In genomic region chr14:54627325-54627717, GRCh38 we compare ENCODE assay signal across 8 cellular contexts.
DNase-seq lines count a peak whose midpoint lies in the region; ATAC-seq and TF ChIP-seq lines count a peak whose summit lies in the region.

No MANE protein-coding gene starts in this region.

- H3K27me3 ChIP-seq in colonic mucosa, result no peaks in the 10 kb centered on the region
- no peaks in the 10 kb centered on the region for H3K27me3 ChIP-seq in neural progenitor cell

- peak overlapping the region; percentile 67 for H3K4me3 Mint-ChIP-seq in activated T-cell treated with anti-CD3 and anti-CD28 coated beads, Interleukin-2, amount 50 U/mL, for 4 hours
- peak overlapping the region; percentile 64 for H3K4me3 Mint-ChIP-seq in neural progenitor cell

- H3K9me3 ChIP-seq in colonic mucosa (no peaks in the 10 kb centered on the region), neural progenitor cell (ENCODE audit: low read depth) (no peaks in the 10 kb centered on the region)

- H2AFZ ChIP-seq in neural progenitor cell (replicated peaks), result peak overlapping the region; percentile 7

- H3K4me2 ChIP-seq in neural progenitor cell, result peak overlapping the region; percentile 45

- no peak overlapping the region for H3K4me3 ChIP-seq in colonic mucosa
- no peak overlapping the region for H3K4me3 ChIP-seq in neural progenitor cell

- no peaks in the 10 kb centered on the region for H3K36me3 ChIP-seq in colonic mucosa
- no peaks in the 10 kb centered on the region for H3K36me3 ChIP-seq in neural progenitor cell

- no peak for DNase-seq in activated T-cell treated with anti-CD3 and anti-CD28 coated beads, Interleukin-2, amount 50 U/mL, for 4 hours
- no peak for DNase-seq in activated T-cell treated with anti-CD3 and anti-CD28 coated beads, Interleukin-2, amount 50 U/mL, for 1 hour
- DNase-seq in colonic mucosa, result no peak
- no peak for DNase-seq in neural progenitor cell (ENCODE audit: low spot score)
- no peak for DNase-seq in ureter (ENCODE audit: low spot score)
- DNase-seq in D341Med (ENCODE audit: low spot score), result no peak
- no peak for DNase-seq in DMS79 (lab: John Stamatoyannopoulos, UW)

- peaks cover 1% of the 10 kb centered on the region for H3K9me3 Mint-ChIP-seq in activated T-cell treated with anti-CD3 and anti-CD28 coated beads, Interleukin-2, amount 50 U/mL, for 4 hours
- H3K9me3 Mint-ChIP-seq in neural progenitor cell, result no peaks in the 10 kb centered on the region

- no peaks in the 10 kb centered on the region for H3K79me2 ChIP-seq in neural progenitor cell (ENCODE audit: low read depth)

- H3F3A ChIP-seq in neural progenitor cell (ENCODE audit: low read depth), result peaks cover 4% of the 10 kb centered on the region

- H3K27me3 Mint-ChIP-seq in activated T-cell treated with anti-CD3 and anti-CD28 coated beads, Interleukin-2, amount 50 U/mL, for 4 hours (ENCODE audit: low read depth), result no peaks in the 10 kb centered on the region
- H3K27me3 Mint-ChIP-seq in neural progenitor cell (ENCODE audit: insufficient read depth, low read depth), result no peaks in the 10 kb centered on the region

- peaks cover 52% of the 10 kb centered on the region for H3K4me1 Mint-ChIP-seq in activated T-cell treated with anti-CD3 and anti-CD28 coated beads, Interleukin-2, amount 50 U/mL, for 4 hours (ENCODE audit: low read depth)
- H3K4me1 Mint-ChIP-seq in neural progenitor cell, result peaks cover 38% of the 10 kb centered on the region

- intact Hi-C loops in colonic mucosa (cut with DNase I), result no loop called here

- no peaks in the 10 kb centered on the region for H4K20me1 ChIP-seq in neural progenitor cell (ENCODE audit: low read depth)

- no peak for TF ChIP-seq CTCF in colonic mucosa (IDR thresholded peaks at IDR 0.05)
- no peak for TF ChIP-seq CTCF in neural progenitor cell (IDR thresholded peaks at IDR 0.05)

- H3K9ac ChIP-seq in colonic mucosa (ENCODE audit: low read depth in 2 of 2, low read length in 2 of 2), result peak overlapping the region in 1 of 2 donors; percentile 22
- H3K9ac ChIP-seq in neural progenitor cell, result no peak overlapping the region

- H3K27ac ChIP-seq in colonic mucosa, result peak overlapping the region; percentile 78
- no peak overlapping the region for H3K27ac ChIP-seq in neural progenitor cell

- peak; percentile 41 to 49 for ATAC-seq in activated T-cell treated with anti-CD3 and anti-CD28 coated beads, Interleukin-2, amount 50 U/mL, for 4 hours
- ATAC-seq in HG03342 (IDR thresholded peaks at IDR 0.05; ENCODE audit: unreplicated experiment), result peak; percentile 37

- H3K36me3 Mint-ChIP-seq in activated T-cell treated with anti-CD3 and anti-CD28 coated beads, Interleukin-2, amount 50 U/mL, for 4 hours (ENCODE audit: insufficient read depth), result no peaks in the 10 kb centered on the region
- H3K36me3 Mint-ChIP-seq in neural progenitor cell, result no peaks in the 10 kb centered on the region

- H3K27ac Mint-ChIP-seq in neural progenitor cell, result peak overlapping the region; percentile 98

- no peaks in the 10 kb centered on the region for H3K4me1 ChIP-seq in colonic mucosa
- H3K4me1 ChIP-seq in neural progenitor cell, result peaks cover 16% of the 10 kb centered on the region
